30 cellular contexts compared by ENCODE assay signal in the genomic region with DNA sequence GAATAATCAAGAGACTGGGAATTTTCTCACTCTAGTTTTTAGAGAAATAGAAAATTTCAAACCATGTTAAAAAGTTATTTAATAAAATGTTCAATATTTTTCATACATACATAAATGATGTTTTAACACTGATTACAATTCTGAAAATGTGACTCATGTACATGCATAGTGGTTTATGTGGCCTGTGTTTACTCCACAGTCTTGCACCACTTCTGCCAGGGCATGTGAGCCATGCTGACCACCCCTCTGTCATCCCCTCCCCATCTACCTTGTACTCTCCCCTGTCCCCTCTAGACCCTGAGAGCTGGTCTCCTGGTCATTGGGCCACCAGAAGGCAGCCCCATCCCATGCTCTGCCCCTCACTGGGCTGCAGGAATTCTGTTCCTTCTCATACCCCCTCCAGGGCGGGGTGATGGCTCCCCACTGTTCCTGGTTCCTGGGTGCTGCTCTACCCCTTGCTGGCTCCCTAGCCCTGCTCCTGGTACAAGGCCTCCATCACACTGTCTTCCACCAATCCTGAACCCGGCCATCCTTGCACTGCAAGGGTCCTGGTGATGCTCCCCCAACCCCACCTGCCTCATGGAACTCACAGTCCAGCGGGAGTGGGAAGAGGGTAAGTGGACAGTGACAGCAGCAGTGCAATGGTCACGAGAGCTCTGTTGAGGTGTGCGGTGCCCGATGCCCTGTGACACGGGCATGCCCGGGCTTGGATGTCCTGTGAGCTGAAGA. TPM values are rescaled to one million over a fixed set of nuclear protein-coding genes. Genes with fewer than 3 reads are reported as not detected.
DNase-seq lines count a peak whose midpoint lies in the region; ATAC-seq, FAIRE-seq and TF ChIP-seq lines count a peak whose summit lies in the region.
"Had no signal": no experiment of that assay in that cellular context is flagged by ENCODE, and none has a peak within 500 bp of the region (broad histone marks: within the 10 kb centered on the region; RNA-seq: fewer than 3 reads in every experiment).

No MANE protein-coding gene starts in this region.

- no peaks in the 10 kb centered on the region for H3K9me1 ChIP-seq in IMR-90 (ENCODE audit: insufficient read depth, low read length)

- BruUV-seq in IMR-90 (replicated peaks; lab: Mats Ljungman, UMichigan): no TSS peak

- H3K4me3 ChIP-seq in IMR-90 (ENCODE audit: insufficient read depth, low read depth, low read length): no peak overlapping the region
- H3K4me3 ChIP-seq: lung, SJSA1, thyroid gland had no signal

- H3K4me1 Mint-ChIP-seq in osteocyte (ENCODE audit: unreplicated experiment): peaks cover 1% of the 10 kb centered on the region
- no peaks in the 10 kb centered on the region for H3K4me1 Mint-ChIP-seq in activated T-helper 2 cell treated with anti-CD3 and anti-CD28 coated beads, Interferon-gamma antibody, Interleukin-2, Interleukin-4, amounts not matched to agents 10 μg/mL and 5 μg/mL and 100 μg/mL, durations not matched to agents 14 hours and 24 hours and 36 hours (ENCODE audit: low read depth)
- H3K4me1 Mint-ChIP-seq: activated naive CD8-positive, alpha-beta T cell treated with anti-CD3 and anti-CD28 coated beads, Interleukin-2, amount 50 U/mL, for 24 hours; endodermal cell had no signal

- no peaks in the 10 kb centered on the region for H3K9me3 ChIP-seq in IMR-90 (ENCODE audit: control insufficient read depth, insufficient read depth, low read length)
- H3K9me3 ChIP-seq: SJSA1, thyroid gland had no signal

- in situ Hi-C loops in IMR-90 (cut with MboI; ENCODE audit: low sequenced_read_pairs): no loop called here

- no peak overlapping the region for H4K8ac ChIP-seq in IMR-90 (ENCODE audit: low read depth in 2 of 2, low read length in 2 of 2)

- H3K27me3 Mint-ChIP-seq in osteocyte (ENCODE audit: unreplicated experiment): no peaks in the 10 kb centered on the region
- no peaks in the 10 kb centered on the region for H3K27me3 Mint-ChIP-seq in activated T-helper 2 cell treated with anti-CD3 and anti-CD28 coated beads, Interferon-gamma antibody, Interleukin-2, Interleukin-4, amounts not matched to agents 10 μg/mL and 5 μg/mL and 100 μg/mL, durations not matched to agents 14 hours and 24 hours and 36 hours (ENCODE audit: low read depth)
- H3K27me3 Mint-ChIP-seq: activated naive CD8-positive, alpha-beta T cell treated with anti-CD3 and anti-CD28 coated beads, Interleukin-2, amount 50 U/mL, for 24 hours had no signal

- H2BK120ac ChIP-seq in IMR-90 (ENCODE audit: low read depth, low read length): no peak overlapping the region

- intact Hi-C loops in IMR-90 (cut with micrococcal nuclease): no loop called here
- intact Hi-C loops in activated T-helper 2 cell treated with anti-CD3 and anti-CD28 coated beads, Interferon-gamma antibody, Interleukin-2, Interleukin-4, amounts not matched to agents 10 μg/mL and 5 μg/mL and 100 μg/mL, durations not matched to agents 14 hours and 24 hours and 36 hours (cut with micrococcal nuclease): no loop called here

- peak; percentile 11 for DNase-seq in D341Med (ENCODE audit: low spot score)
- peak; percentile 29 for DNase-seq in IMR-90
- DNase-seq in fibroblast of peridontal ligament (ENCODE audit: extremely low read depth): peak; percentile 41
- peak; percentile 65 for DNase-seq in osteocyte (ENCODE audit: extremely low spot score, unreplicated experiment)
- DNase-seq in activated T-helper 2 cell treated with anti-CD3 and anti-CD28 coated beads, Interferon-gamma antibody, Interleukin-2, Interleukin-4, amounts not matched to agents 10 μg/mL and 5 μg/mL and 100 μg/mL, durations not matched to agents 14 hours and 24 hours and 36 hours (ENCODE audit: low spot score): no peak
- DNase-seq in UCSD-AML1 (lab: John Stamatoyannopoulos, UW; ENCODE audit: unreplicated experiment): no peak
- no peak for DNase-seq in GM19239 (ENCODE audit: insufficient read length, low spot score)
- DNase-seq: activated gamma-delta T cell; activated naive CD8-positive, alpha-beta T cell treated with anti-CD3 and anti-CD28 coated beads, Interleukin-2, amount 50 U/mL, for 24 hours; H9; kidney glomerular epithelial cell; NCI-H1048; NCI-H1694 treated with DMSO at 0.1 percent for 48 hours; NCI-H2171 treated with DMSO at 0.1 percent for 48 hours; NCI-H526 treated with DMSO at 0.1 percent for 48 hours; nucleus accumbens; stimulated activated CD4-positive, alpha-beta T cell treated with anti-CD3 and anti-CD28 coated beads, Interleukin-12 subunit alpha, Interleukin-12 subunit beta, amount 100 ng/mL, for 4 hours; stimulated activated CD4-positive, alpha-beta T cell treated with anti-CD3 and anti-CD28 coated beads, Interleukin-4, amount 100 ng/mL, for 4 hours; stimulated activated naive CD4-positive, alpha-beta T cell treated with Interleukin-2 at 50 U/mL for 16 hours; thyroid gland had no signal

- no peaks in the 10 kb centered on the region for H3K36me3 ChIP-seq in IMR-90 (ENCODE audit: control insufficient read depth, insufficient read depth, low read length)
- H3K36me3 ChIP-seq: SJSA1, thyroid gland had no signal

- H2AK9ac ChIP-seq in IMR-90 (replicated peaks; ENCODE audit: low read depth, low read length, poor library complexity): peak overlapping the region; percentile 28

- no peaks in the 10 kb centered on the region for H3K79me1 ChIP-seq in IMR-90 (ENCODE audit: low read depth in 1 of 2, low read length in 2 of 2)

- 81% methylated on average over 5 of the region's 8 CpGs; no CpG with 5 or more reads in 1 of the 2 experiments for WGBS in IMR-90 (ENCODE audit: extremely low coverage in 2 of 2, insufficient read length in 1 of 2), 2 experiments

- dilution Hi-C loops in IMR-90 (cut with HindIII; ENCODE audit: low sequenced_read_pairs, unreplicated experiment): no loop called here

- H3K4me1 ChIP-seq in IMR-90 (ENCODE audit: control insufficient read depth, insufficient read depth, low read length): no peaks in the 10 kb centered on the region
- H3K4me1 ChIP-seq: SJSA1 had no signal

- no peaks in the 10 kb centered on the region for H3K9me3 Mint-ChIP-seq in osteocyte (ENCODE audit: unreplicated experiment)
- H3K9me3 Mint-ChIP-seq in activated T-helper 2 cell treated with anti-CD3 and anti-CD28 coated beads, Interferon-gamma antibody, Interleukin-2, Interleukin-4, amounts not matched to agents 10 μg/mL and 5 μg/mL and 100 μg/mL, durations not matched to agents 14 hours and 24 hours and 36 hours: no peaks in the 10 kb centered on the region
- H3K9me3 Mint-ChIP-seq: activated naive CD8-positive, alpha-beta T cell treated with anti-CD3 and anti-CD28 coated beads, Interleukin-2, amount 50 U/mL, for 24 hours; brain; endodermal cell; H9; T-helper 1 cell treated with Interleukin-12 subunit alpha and Interleukin-12 subunit beta and Interleukin-4 antibody, amounts not matched to agents 30 μg/mL and 1 μg/mL, for 36 hours had no signal

- POLR2A ChIA-PET in IMR-90 (lab: Charles Lee; ENCODE audit: unreplicated experiment): no interaction called here

- CTCF ChIA-PET in IMR-90 (lab: Yijun Ruan, JAX): interaction anchor here (0.9 kb wide), 1 partner anchor 12 kb away, joined by 4 read pairs; no protein-coding TSS in a partner anchor

- H3K4me2 ChIP-seq in IMR-90 (ENCODE audit: low read depth, low read length): no peak overlapping the region

- no peak overlapping the region for H3K4ac ChIP-seq in IMR-90 (ENCODE audit: low read depth, low read length)

- ATAC-seq in IMR-90 (ENCODE audit: low read depth) (peak; percentile 82), HG03095 (IDR thresholded peaks at IDR 0.05; ENCODE audit: unreplicated experiment) (no peak)
- ATAC-seq: activated naive CD8-positive, alpha-beta T cell treated with anti-CD3 and anti-CD28 coated beads, Interleukin-2, amount 50 U/mL, for 24 hours had no signal

- no peak overlapping the region for H3K18ac ChIP-seq in IMR-90 (ENCODE audit: low read depth, low read length)

- TF ChIP-seq CTCF in IMR-90 (conservative IDR thresholded peaks at IDR 0.05; ENCODE audit: low read depth, low read length) (no peak), osteocyte (IDR thresholded peaks at IDR 0.05) (no peak)

- peaks cover 18% of the 10 kb centered on the region for H3K27me3 ChIP-seq in IMR-90 (ENCODE audit: control insufficient read depth, insufficient read depth, low read length)
- H3K27me3 ChIP-seq: SJSA1, thyroid gland had no signal

- TF ChIP-seq RAD21 in IMR-90 (IDR thresholded peaks at IDR 0.05; ENCODE audit: low read length): no peak

- no peak overlapping the region for H3K4me3 Mint-ChIP-seq in osteocyte (ENCODE audit: unreplicated experiment)
- no peak overlapping the region for H3K4me3 Mint-ChIP-seq in activated T-helper 2 cell treated with anti-CD3 and anti-CD28 coated beads, Interferon-gamma antibody, Interleukin-2, Interleukin-4, amounts not matched to agents 10 μg/mL and 5 μg/mL and 100 μg/mL, durations not matched to agents 14 hours and 24 hours and 36 hours (ENCODE audit: low read depth)
- H3K4me3 Mint-ChIP-seq: activated naive CD8-positive, alpha-beta T cell treated with anti-CD3 and anti-CD28 coated beads, Interleukin-2, amount 50 U/mL, for 24 hours; brain; endodermal cell; H9; T-helper 1 cell treated with Interleukin-12 subunit alpha and Interleukin-12 subunit beta and Interleukin-4 antibody, amounts not matched to agents 30 μg/mL and 1 μg/mL, for 36 hours had no signal

- H4K5ac ChIP-seq in IMR-90 (ENCODE audit: low read depth, low read length): no peak overlapping the region

- H3K56ac ChIP-seq in IMR-90 (ENCODE audit: extremely low read depth, insufficient read depth, low read length): no peak overlapping the region

- H2BK20ac ChIP-seq in IMR-90 (ENCODE audit: low read depth, low read length): no peak overlapping the region

- H2AK5ac ChIP-seq in IMR-90 (ENCODE audit: low read depth, low read length): no peak overlapping the region

- H3K27ac Mint-ChIP-seq in osteocyte (ENCODE audit: unreplicated experiment): no peak overlapping the region
- no peak overlapping the region for H3K27ac Mint-ChIP-seq in activated T-helper 2 cell treated with anti-CD3 and anti-CD28 coated beads, Interferon-gamma antibody, Interleukin-2, Interleukin-4, amounts not matched to agents 10 μg/mL and 5 μg/mL and 100 μg/mL, durations not matched to agents 14 hours and 24 hours and 36 hours
- H3K27ac Mint-ChIP-seq: activated naive CD8-positive, alpha-beta T cell treated with anti-CD3 and anti-CD28 coated beads, Interleukin-2, amount 50 U/mL, for 24 hours; endodermal cell; H9; T-helper 1 cell treated with Interleukin-12 subunit alpha and Interleukin-12 subunit beta and Interleukin-4 antibody, amounts not matched to agents 30 μg/mL and 1 μg/mL, for 36 hours had no signal

- TF ChIP-seq POLR2A in IMR-90 (IDR thresholded peaks at IDR 0.05; ENCODE audit: low read depth, low read length): no peak

- H3K36me3 Mint-ChIP-seq in osteocyte (ENCODE audit: unreplicated experiment): no peaks in the 10 kb centered on the region
- H3K36me3 Mint-ChIP-seq in activated T-helper 2 cell treated with anti-CD3 and anti-CD28 coated beads, Interferon-gamma antibody, Interleukin-2, Interleukin-4, amounts not matched to agents 10 μg/mL and 5 μg/mL and 100 μg/mL, durations not matched to agents 14 hours and 24 hours and 36 hours (ENCODE audit: low read depth): no peaks in the 10 kb centered on the region
- H3K36me3 Mint-ChIP-seq: brain had no signal

- H3K27ac ChIP-seq in IMR-90 (ENCODE audit: insufficient read depth, low read length): no peak overlapping the region
- H3K27ac ChIP-seq: C4-2B, SJSA1, thyroid gland had no signal

- no peak overlapping the region for H4K91ac ChIP-seq in IMR-90 (ENCODE audit: insufficient read depth, low read depth, low read length)

- no peak overlapping the region for H3K23ac ChIP-seq in IMR-90 (ENCODE audit: low read depth, low read length)

- no peak for FAIRE-seq in GM19239 (lab: Jason Lieb, UNC)
- FAIRE-seq: colon, GM12891, RCC 7860 had no signal

- no peak overlapping the region for H2BK5ac ChIP-seq in IMR-90 (ENCODE audit: low read depth, low read length, poor library complexity, severe bottlenecking)

- H2BK15ac ChIP-seq in IMR-90 (ENCODE audit: low read depth, low read length): no peak overlapping the region

- no peak overlapping the region for H3K14ac ChIP-seq in IMR-90 (replicated peaks; ENCODE audit: low read depth, low read length)

- no peak overlapping the region for H3K9ac ChIP-seq in IMR-90 (ENCODE audit: low read depth, low read length)

- no peak overlapping the region for H2AFZ ChIP-seq in IMR-90 (replicated peaks; ENCODE audit: low read length, poor library complexity)

- no peaks in the 10 kb centered on the region for H4K20me1 ChIP-seq in IMR-90 (ENCODE audit: insufficient read depth, low read length)

RNA-seq across cellular contexts. Expression of gene SLC41A3, which starts 24.2 kb away (rescaled TPM):
- 26.7 and 30.5 TPM in 2 replicates for total RNA-seq in IMR-90 (2012; rRNA removed)
- polyA plus RNA-seq in IMR-90 (2012; rRNA removed): 43.5 and 44.7 TPM in 2 replicates
- 46.5 and 59.0 TPM in 2 replicates for polyA plus RNA-seq in IMR-90 (2012; cell fraction: cytosol; rRNA removed)
- 48.1 and 91.7 TPM in 2 replicates for polyA plus RNA-seq in IMR-90 (2012; cell fraction: nucleus; rRNA removed; ENCODE audit: low replicate concordance)
- 80.6 and 89.2 TPM in 2 replicates for total RNA-seq in osteocyte
- 13.1 and 14.7 TPM in 2 replicates for total RNA-seq in activated T-helper 2 cell treated with anti-CD3 and anti-CD28 coated beads, Interferon-gamma antibody, Interleukin-2, Interleukin-4, amounts not matched to agents 10 μg/mL and 5 μg/mL and 100 μg/mL, durations not matched to agents 14 hours and 24 hours and 36 hours

Comparison
In these comparisons a context has a peak if more than half of its experiments do, and no peak if none do; other contexts are left out.
1. DNase-seq: peak in D341Med (single experiment), IMR-90 (single experiment), fibroblast of peridontal ligament (single experiment) and osteocyte (single experiment); none in activated T-helper 2 cell treated with anti-CD3 and anti-CD28 coated beads, Interferon-gamma antibody, Interleukin-2, Interleukin-4, amounts not matched to agents 10 μg/mL and 5 μg/mL and 100 μg/mL, durations not matched to agents 14 hours and 24 hours and 36 hours (single experiment), UCSD-AML1 (single experiment) and GM19239 (single experiment).